ENCODE assay signal across 1 cellular context in genomic region chr4:174216935-174217272, GRCh38.
TF ChIP-seq lines count a peak whose summit lies in the region.

No MANE protein-coding gene starts in this region.

TF ChIP-seq in IMR-90, 13 proteins besides CTCF, POLR2A, EP300 and RAD21 (continued from another document):
- TF ChIP-seq MAZ (IDR thresholded peaks at IDR 0.05; ENCODE audit: borderline replicate concordance, low read depth, low read length): no peak
- no peak for TF ChIP-seq CEBPB (IDR thresholded peaks at IDR 0.05; ENCODE audit: low read depth, low read length)
- TF ChIP-seq MXI1 (IDR thresholded peaks at IDR 0.05; ENCODE audit: borderline replicate concordance, low read depth, low read length): no peak
- no peak for TF ChIP-seq NFE2L2 (IDR thresholded peaks at IDR 0.05; ENCODE audit: low read depth, low read length)
